In genomic region chr18:54961016-54961423, GRCh38 we compare ENCODE assay signal across 2 cellular contexts.
TF ChIP-seq lines count a peak whose summit lies in the region.

No MANE protein-coding gene starts in this region.

TF ChIP-seq in IMR-90, 13 proteins besides CTCF, POLR2A, EP300 and RAD21:
- TF ChIP-seq FOS (IDR thresholded peaks at IDR 0.05; ENCODE audit: low read depth, low read length) (peak; percentile 20; the same call in 1 of the 2 replicates), CHD1 (IDR thresholded peaks at IDR 0.05; ENCODE audit: low read depth, low read length) (no peak)

TF ChIP-seq in GM12878, 131 proteins besides CTCF, POLR2A, EP300 and RAD21:
- TF ChIP-seq MEF2A (IDR thresholded peaks at IDR 0.05; ENCODE audit: insufficient read depth, low read depth, low read length) (no peak), IKZF2 (IDR thresholded peaks at IDR 0.05) (peak in 1 of 2 experiments; percentile 31; a peak in 1 of 4 replicates), SPI1 (IDR thresholded peaks at IDR 0.05; ENCODE audit: borderline replicate concordance, insufficient read depth, low read depth, low read length) (peak; percentile 55; the same call in 1 of the 2 replicates)
